Comparison of ENCODE assay signal across 11 cellular contexts in the genomic region with DNA sequence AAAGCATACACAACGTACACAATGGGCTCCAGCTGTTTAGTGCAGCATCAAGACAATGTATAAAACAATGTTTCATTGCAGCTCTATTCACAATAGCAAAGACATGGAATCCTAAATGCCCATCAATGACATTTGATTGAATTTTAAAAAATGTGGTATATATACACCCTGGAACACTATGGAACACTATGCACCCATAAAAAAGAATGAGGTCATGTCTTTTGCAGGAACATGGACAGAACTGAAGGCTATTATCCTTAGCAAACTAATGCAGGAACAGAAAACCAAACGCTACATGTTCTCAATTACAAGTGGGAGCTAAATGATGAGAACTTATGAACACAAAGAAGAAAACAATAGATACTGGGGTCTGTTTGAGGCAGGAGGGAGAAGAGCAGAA.
"Had no signal": no experiment of that assay in that cellular context is flagged by ENCODE, and none has a peak within 500 bp of the region (broad histone marks: within the 10 kb centered on the region; RNA-seq: fewer than 3 reads in every experiment).

No MANE protein-coding gene starts in this region.

- FAIRE-seq: H1, H54 had no signal

- H3K36me3 ChIP-seq: HAP-1 had no signal

- H3K27ac ChIP-seq: GM23248 had no signal

- H3K4me3 ChIP-seq: GM23248, GM23338, HAP-1 had no signal

- H3K4me2 ChIP-seq: GM23338 had no signal

- H2AFZ ChIP-seq: GM23248, GM23338 had no signal

- DNase-seq: GM23248, GOT3, H7, H9, HCEC 1CT, HFFc6 had no signal

- H3K9me3 ChIP-seq: HAP-1 had no signal

- ATAC-seq: GM23338, HCT116 had no signal

- H3K9ac ChIP-seq: GM23248 had no signal
